ENCODE assay signal across 25 cellular contexts in the genomic region with DNA sequence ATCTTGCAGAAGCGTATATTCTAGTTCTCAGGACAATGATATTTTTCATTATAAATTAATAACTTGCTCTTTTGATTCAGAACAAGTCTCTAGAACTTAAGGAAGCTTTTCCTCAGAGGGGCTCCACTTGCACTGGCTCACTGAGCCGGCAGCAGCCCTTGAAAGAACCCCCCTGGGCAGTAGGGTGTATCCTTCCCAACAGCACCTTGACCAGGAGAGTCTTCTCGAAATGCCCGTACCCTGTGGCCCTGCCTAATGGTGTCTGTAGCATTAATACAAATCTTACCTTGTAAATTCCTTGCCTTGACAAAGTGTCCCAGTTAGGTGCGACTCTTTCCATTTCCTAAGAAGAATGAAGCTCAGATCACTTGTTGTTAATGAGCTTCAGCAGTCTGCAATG. TPM values are rescaled to one million over a fixed set of nuclear protein-coding genes. Genes with fewer than 3 reads are reported as not detected.
DNase-seq lines count a peak whose midpoint lies in the region; ATAC-seq lines count a peak whose summit lies in the region.
"Had no signal": no experiment of that assay in that cellular context is flagged by ENCODE, and none has a peak within 500 bp of the region (broad histone marks: within the 10 kb centered on the region; RNA-seq: fewer than 3 reads in every experiment).

No MANE protein-coding gene starts in this region.

- no peak for DNase-seq in activated naive CD4-positive, alpha-beta T cell treated with anti-CD3 and anti-CD28 coated beads for 36 hours
- no peak for DNase-seq in activated naive CD4-positive, alpha-beta T cell treated with anti-CD3 and anti-CD28 coated beads, Interleukin-2, amount 10 ng/mL, durations not matched to agents 7 days and 5 days
- DNase-seq in T-helper 17 cell (no peak), immature natural killer cell (no peak), DMS 273 (lab: John Stamatoyannopoulos, UW; ENCODE audit: unreplicated experiment) (no peak), iPS-NIHi7 (ENCODE audit: extremely low spot score) (no peak)
- DNase-seq: NCI-H1105, NCI-H187 had no signal

- no peaks in the 10 kb centered on the region for H3K27me3 Mint-ChIP-seq in activated naive CD4-positive, alpha-beta T cell treated with anti-CD3 and anti-CD28 coated beads for 36 hours (ENCODE audit: low read depth)
- H3K27me3 Mint-ChIP-seq in activated naive CD4-positive, alpha-beta T cell treated with anti-CD3 and anti-CD28 coated beads, Interleukin-2, amount 10 ng/mL, durations not matched to agents 7 days and 5 days: no peaks in the 10 kb centered on the region
- H3K27me3 Mint-ChIP-seq in T-helper 17 cell: no peaks in the 10 kb centered on the region
- H3K27me3 Mint-ChIP-seq in immature natural killer cell (ENCODE audit: low read depth in 3 of 3): peaks cover 0 to 2% (median 2%) of the 10 kb centered on the region in 3 donors
- H3K27me3 Mint-ChIP-seq: B cell had no signal

- H3K9me3 ChIP-seq in T-helper 17 cell (ENCODE audit: control insufficient read depth, low read length, poor library complexity, severe bottlenecking): no peaks in the 10 kb centered on the region
- H3K9me3 ChIP-seq: breast epithelium, gastrocnemius medialis, MG63, SK-N-SH, stomach, uterus had no signal

- peaks cover 56% of the 10 kb centered on the region for H3K36me3 Mint-ChIP-seq in activated naive CD4-positive, alpha-beta T cell treated with anti-CD3 and anti-CD28 coated beads for 36 hours (ENCODE audit: low read depth)
- H3K36me3 Mint-ChIP-seq in activated naive CD4-positive, alpha-beta T cell treated with anti-CD3 and anti-CD28 coated beads, Interleukin-2, amount 10 ng/mL, durations not matched to agents 7 days and 5 days: peaks cover 63% of the 10 kb centered on the region
- H3K36me3 Mint-ChIP-seq in T-helper 17 cell (ENCODE audit: low read depth) (peaks cover 7% of the 10 kb centered on the region), immature natural killer cell (peaks cover 29 to 51% (median 33%) of the 10 kb centered on the region in 3 donors)

- ATAC-seq in T-helper 17 cell: peak; percentile 16
- ATAC-seq in HG03460 (IDR thresholded peaks at IDR 0.05; ENCODE audit: unreplicated experiment): no peak

- peaks cover 13% of the 10 kb centered on the region for H3K4me1 Mint-ChIP-seq in activated naive CD4-positive, alpha-beta T cell treated with anti-CD3 and anti-CD28 coated beads for 36 hours (ENCODE audit: low read depth)
- peaks cover 16% of the 10 kb centered on the region for H3K4me1 Mint-ChIP-seq in activated naive CD4-positive, alpha-beta T cell treated with anti-CD3 and anti-CD28 coated beads, Interleukin-2, amount 10 ng/mL, durations not matched to agents 7 days and 5 days
- peaks cover 13% of the 10 kb centered on the region for H3K4me1 Mint-ChIP-seq in T-helper 17 cell
- H3K4me1 Mint-ChIP-seq in immature natural killer cell: peaks cover 10 to 12% of the 10 kb centered on the region in 2 donors
- H3K4me1 Mint-ChIP-seq: neural progenitor cell had no signal

- intact Hi-C loops in activated naive CD4-positive, alpha-beta T cell treated with anti-CD3 and anti-CD28 coated beads for 36 hours (cut with micrococcal nuclease): loop anchor here (1.0 to 2.0 kb wide), 5 partner anchors 19 to 107 kb away; no protein-coding TSS in a partner anchor

- no peak overlapping the region for H3K4me3 Mint-ChIP-seq in activated naive CD4-positive, alpha-beta T cell treated with anti-CD3 and anti-CD28 coated beads for 36 hours
- no peak overlapping the region for H3K4me3 Mint-ChIP-seq in activated naive CD4-positive, alpha-beta T cell treated with anti-CD3 and anti-CD28 coated beads, Interleukin-2, amount 10 ng/mL, durations not matched to agents 7 days and 5 days
- H3K4me3 Mint-ChIP-seq in T-helper 17 cell: no peak overlapping the region
- no peak overlapping the region for H3K4me3 Mint-ChIP-seq in immature natural killer cell
- H3K4me3 Mint-ChIP-seq: activated T-helper 1 cell treated with anti-CD3 and anti-CD28 coated beads, Interleukin-12 subunit alpha, Interleukin-12 subunit beta, Interleukin-2, Interleukin-4 antibody, amounts not matched to agents 30 ng/mL and 10 ng/mL and 1 ng/mL, durations not matched to agents 14 hours and 24 hours and 36 hours; B cell; neural progenitor cell; T-helper 1 cell treated with Interleukin-12 subunit alpha and Interleukin-12 subunit beta and Interleukin-4 antibody, amounts not matched to agents 30 μg/mL and 1 μg/mL, for 36 hours had no signal

- H3K9me3 Mint-ChIP-seq in activated naive CD4-positive, alpha-beta T cell treated with anti-CD3 and anti-CD28 coated beads for 36 hours: no peaks in the 10 kb centered on the region
- no peaks in the 10 kb centered on the region for H3K9me3 Mint-ChIP-seq in activated naive CD4-positive, alpha-beta T cell treated with anti-CD3 and anti-CD28 coated beads, Interleukin-2, amount 10 ng/mL, durations not matched to agents 7 days and 5 days
- no peaks in the 10 kb centered on the region for H3K9me3 Mint-ChIP-seq in immature natural killer cell
- H3K9me3 Mint-ChIP-seq: activated T-helper 1 cell treated with anti-CD3 and anti-CD28 coated beads, Interleukin-12 subunit alpha, Interleukin-12 subunit beta, Interleukin-2, Interleukin-4 antibody, amounts not matched to agents 30 ng/mL and 10 ng/mL and 1 ng/mL, durations not matched to agents 14 hours and 24 hours and 36 hours; neural progenitor cell; T-helper 1 cell treated with Interleukin-12 subunit alpha and Interleukin-12 subunit beta and Interleukin-4 antibody, amounts not matched to agents 30 μg/mL and 1 μg/mL, for 36 hours had no signal

- CTCF ChIA-PET in activated naive CD4-positive, alpha-beta T cell treated with anti-CD3 and anti-CD28 coated beads for 36 hours (lab: Charles Lee): interaction anchor here (0.6 to 3.6 kb wide), 33 partner anchors 8 to 231 kb away, joined by 3 to 28 read pairs (median 8); a partner anchor contains a TSS
- CTCF ChIA-PET in activated naive CD4-positive, alpha-beta T cell treated with anti-CD3 and anti-CD28 coated beads, Interleukin-2, amount 10 ng/mL, durations not matched to agents 7 days and 5 days (lab: Charles Lee): interaction anchor here (0.7 to 4.6 kb wide), 39 partner anchors 8 to 269 kb away, joined by 3 to 49 read pairs (median 6); a partner anchor contains a TSS

- H3K27ac Mint-ChIP-seq in activated naive CD4-positive, alpha-beta T cell treated with anti-CD3 and anti-CD28 coated beads for 36 hours: peak overlapping the region; percentile 81
- no peak overlapping the region for H3K27ac Mint-ChIP-seq in activated naive CD4-positive, alpha-beta T cell treated with anti-CD3 and anti-CD28 coated beads, Interleukin-2, amount 10 ng/mL, durations not matched to agents 7 days and 5 days
- H3K27ac Mint-ChIP-seq in T-helper 17 cell: peak overlapping the region; percentile 51
- H3K27ac Mint-ChIP-seq in immature natural killer cell: peak overlapping the region in 4 of 6 donors; percentile 50 to 89 (median 85)
- H3K27ac Mint-ChIP-seq: B cell; neural progenitor cell; T-helper 1 cell treated with Interleukin-12 subunit alpha and Interleukin-12 subunit beta and Interleukin-4 antibody, amounts not matched to agents 30 μg/mL and 1 μg/mL, for 36 hours had no signal

RNA-seq across cellular contexts. Expression of a gene that starts 13.5 kb away (rescaled TPM):
- 100 to 1,000 TPM; 206 to 210 TPM for total RNA-seq in activated naive CD4-positive, alpha-beta T cell treated with anti-CD3 and anti-CD28 coated beads for 36 hours
- 10 to 100 TPM; 60.6 to 63.6 TPM for total RNA-seq in T-helper 17 cell
- polyA plus RNA-seq in immature natural killer cell: 100 to 1,000 TPM; 257 to 353 (median 345) TPM

RNA-seq across cellular contexts. Expression of a gene that starts 14.1 kb away (rescaled TPM):
- 10 to 100 TPM; 16.1 to 20.1 TPM for total RNA-seq in activated naive CD4-positive, alpha-beta T cell treated with anti-CD3 and anti-CD28 coated beads for 36 hours
- total RNA-seq in T-helper 17 cell: 10 to 100 TPM; 17.1 to 17.5 TPM
- polyA plus RNA-seq in immature natural killer cell: 10 to 100 TPM in 1 of 3 donors, 1 to 10 TPM in 2; 6.7 to 11.1 (median 7.4) TPM

RNA-seq across cellular contexts. Expression of a gene that starts 27.9 kb away (rescaled TPM):
- total RNA-seq in activated naive CD4-positive, alpha-beta T cell treated with anti-CD3 and anti-CD28 coated beads for 36 hours: 1 to 10 TPM; 1.2 to 1.5 TPM
- 1 to 10 TPM; 3.5 to 4.3 TPM for total RNA-seq in T-helper 17 cell
- 1 to 10 TPM in 2 of 3 donors, not detected in 1; 1.6 to 5.1 TPM for polyA plus RNA-seq in immature natural killer cell
- total RNA-seq: chondrocyte, endothelial cell of umbilical vein, G401, NCI-H460, PC-3, smooth muscle cell had no signal
- polyA plus RNA-seq: endothelial cell of umbilical vein, SK-N-SH, smooth muscle cell had no signal

RNA-seq across cellular contexts. Expression of a gene that starts 38.7 kb away (rescaled TPM):
- 100 to 1,000 TPM in 1 of 2 experiments, 10 to 100 TPM in 1; 99.6 to 101 TPM for total RNA-seq in activated naive CD4-positive, alpha-beta T cell treated with anti-CD3 and anti-CD28 coated beads for 36 hours
- 100 to 1,000 TPM; 317 to 350 TPM for total RNA-seq in T-helper 17 cell
- polyA plus RNA-seq in immature natural killer cell: 10 to 100 TPM in 2 of 3 donors, 1 to 10 TPM in 1; 8.1 to 17.4 (median 11.4) TPM

RNA-seq across cellular contexts. Expression of a gene that starts 42.8 kb away (rescaled TPM):
- total RNA-seq in activated naive CD4-positive, alpha-beta T cell treated with anti-CD3 and anti-CD28 coated beads for 36 hours: 10 to 100 TPM; 74.9 to 85.0 TPM
- 10 to 100 TPM; 69.2 to 76.0 TPM for total RNA-seq in T-helper 17 cell
- 100 to 1,000 TPM in 2 of 3 donors, 10 to 100 TPM in 1; 91.0 to 132 (median 106) TPM for polyA plus RNA-seq in immature natural killer cell
